Comparison of ENCODE assay signal across 13 cellular contexts in genomic region chr14:76236172-76237130, GRCh38.
DNase-seq lines count a peak whose midpoint lies in the region; ATAC-seq and TF ChIP-seq lines count a peak whose summit lies in the region.
"Had no signal": no experiment of that assay in that cellular context is flagged by ENCODE, and none has a peak within 500 bp of the region (broad histone marks: within the 10 kb centered on the region; RNA-seq: fewer than 3 reads in every experiment).

No MANE protein-coding gene starts in this region.

- no peaks in the 10 kb centered on the region for H3K36me3 ChIP-seq in esophagus squamous epithelium
- H3K36me3 ChIP-seq: prostate gland had no signal

- POLR2A ChIA-PET in activated B cell treated with CpG ODN at 0.5 μM for 24 hours (lab: Charles Lee) (no interaction called here), MCF 10A (lab: Yijun Ruan, JAX) (no interaction called here)

- no peak for TF ChIP-seq POLR2A in esophagus squamous epithelium (IDR thresholded peaks at IDR 0.05)

- ATAC-seq in GM19468 (IDR thresholded peaks at IDR 0.05; ENCODE audit: extremely low read depth, unreplicated experiment): peak; percentile 51
- peak; percentile 55 for ATAC-seq in HG03060 (IDR thresholded peaks at IDR 0.05; ENCODE audit: low read depth, unreplicated experiment)
- ATAC-seq in activated B cell treated with CpG ODN at 0.5 μM for 24 hours (ENCODE audit: low read depth): peak; percentile 25
- ATAC-seq: left ventricle myocardium superior had no signal

- H3K27ac Mint-ChIP-seq in activated B cell treated with CpG ODN at 0.5 μM for 24 hours: peak overlapping the region; percentile 0
- H3K27ac Mint-ChIP-seq in MCF 10A (ENCODE audit: low read depth, unreplicated experiment): no peak overlapping the region
- H3K27ac Mint-ChIP-seq: activated T-helper 2 cell treated with anti-CD3 and anti-CD28 coated beads, Interferon-gamma antibody, Interleukin-2, Interleukin-4, amounts not matched to agents 10 μg/mL and 5 μg/mL and 100 μg/mL, durations not matched to agents 14 hours and 24 hours and 36 hours; B cell had no signal

- H3K27ac ChIP-seq in esophagus squamous epithelium: no peak overlapping the region
- H3K27ac ChIP-seq: prostate gland had no signal

- CTCF ChIA-PET in activated B cell treated with CpG ODN at 0.5 μM for 24 hours (lab: Charles Lee) (no interaction called here), MCF 10A (lab: Yijun Ruan, JAX) (interaction anchor here (0.6 to 0.7 kb wide), 2 partner anchors 58 to 463 kb away, joined by 3 read pairs; no protein-coding TSS in a partner anchor)

- TF ChIP-seq CTCF in GM10266 (IDR thresholded peaks at IDR 0.05; ENCODE audit: control insufficient read depth, insufficient read depth, low read depth, missing control alignments) (no peak), activated B cell treated with CpG ODN at 0.5 μM for 24 hours (IDR thresholded peaks at IDR 0.05) (no peak), esophagus squamous epithelium (IDR thresholded peaks at IDR 0.05) (no peak), MCF 10A (IDR thresholded peaks at IDR 0.05; ENCODE audit: unreplicated experiment) (no peak)

- no TSS peak for BruUV-seq in MCF 10A (replicated peaks; lab: Mats Ljungman, UMichigan)

- no peaks in the 10 kb centered on the region for H3K4me1 ChIP-seq in esophagus squamous epithelium
- H3K4me1 ChIP-seq: prostate gland had no signal

- no peak overlapping the region for H3K4me3 ChIP-seq in esophagus squamous epithelium
- H3K4me3 ChIP-seq: prostate gland had no signal

- H3K4me1 Mint-ChIP-seq in activated B cell treated with CpG ODN at 0.5 μM for 24 hours: peaks cover 11% of the 10 kb centered on the region
- H3K4me1 Mint-ChIP-seq in MCF 10A (ENCODE audit: insufficient read depth, unreplicated experiment): no peaks in the 10 kb centered on the region

- H3K9me3 Mint-ChIP-seq in activated B cell treated with CpG ODN at 0.5 μM for 24 hours: peaks cover 4% of the 10 kb centered on the region
- H3K9me3 Mint-ChIP-seq in MCF 10A (ENCODE audit: unreplicated experiment): no peaks in the 10 kb centered on the region

- peak; percentile 57 for DNase-seq in GM10266 (ENCODE audit: extremely low spot score)
- no peak for DNase-seq in activated B cell treated with CpG ODN at 0.5 μM for 24 hours
- no peak for DNase-seq in esophagus squamous epithelium (lab: John Stamatoyannopoulos, UW)
- DNase-seq in MCF 10A (ENCODE audit: unreplicated experiment): no peak
- no peak for DNase-seq in GDM1 (lab: John Stamatoyannopoulos, UW)
- DNase-seq in NCI-H748 (lab: John Stamatoyannopoulos, UW; ENCODE audit: unreplicated experiment): no peak
- DNase-seq: left ventricle myocardium superior, NCI-H187 had no signal

- WGBS in esophagus squamous epithelium, 2 donors: 76 to 79% methylated on average over 11 to 13 of the region's 13 CpGs

- intact Hi-C loops in activated B cell treated with CpG ODN at 0.5 μM for 24 hours (cut with micrococcal nuclease): no loop called here
- intact Hi-C loops in esophagus squamous epithelium (cut with DNase I): no loop called here
- intact Hi-C loops in MCF 10A (cut with micrococcal nuclease): no loop called here

- peaks cover 0 to 4% (median 0%) of the 10 kb centered on the region in 3 donors for H3K9me3 ChIP-seq in esophagus squamous epithelium
- H3K9me3 ChIP-seq: prostate gland had no signal

- H3K27me3 Mint-ChIP-seq in activated B cell treated with CpG ODN at 0.5 μM for 24 hours (no peaks in the 10 kb centered on the region), MCF 10A (ENCODE audit: insufficient read depth, unreplicated experiment) (no peaks in the 10 kb centered on the region)

- H3K36me3 Mint-ChIP-seq in activated B cell treated with CpG ODN at 0.5 μM for 24 hours (ENCODE audit: low read depth): peaks cover 5% of the 10 kb centered on the region
- H3K36me3 Mint-ChIP-seq in MCF 10A (ENCODE audit: insufficient read depth, unreplicated experiment): peaks cover 14% of the 10 kb centered on the region

- no peak overlapping the region for H3K4me3 Mint-ChIP-seq in activated B cell treated with CpG ODN at 0.5 μM for 24 hours
- no peak overlapping the region for H3K4me3 Mint-ChIP-seq in MCF 10A (ENCODE audit: unreplicated experiment)
- H3K4me3 Mint-ChIP-seq: B cell had no signal

- H3K27me3 ChIP-seq in esophagus squamous epithelium: no peaks in the 10 kb centered on the region
